Comparison of ENCODE assay signal across 8 cellular contexts in genomic region chr12:111841236-111841749, GRCh38. TPM values are rescaled to one million over a fixed set of nuclear protein-coding genes. Genes with fewer than 3 reads are reported as not detected.
DNase-seq lines count a peak whose midpoint lies in the region; ATAC-seq, FAIRE-seq and TF ChIP-seq lines count a peak whose summit lies in the region.

No MANE protein-coding gene starts in this region.

- peak overlapping the region; percentile 97 for H3K27ac Mint-ChIP-seq in activated CD4-positive, alpha-beta T cell treated with anti-CD3 and anti-CD28 coated beads, Interleukin-2, amount 10 ng/mL, durations not matched to agents 7 days and 5 days
- peak overlapping the region; percentile 98 for H3K27ac Mint-ChIP-seq in activated naive CD8-positive, alpha-beta T cell treated with anti-CD3 and anti-CD28 coated beads, Interleukin-2, amount 10 ng/mL, durations not matched to agents 7 days and 5 days

- TF ChIP-seq CTCF in kidney epithelial cell (IDR thresholded peaks at IDR 0.05; ENCODE audit: insufficient read depth, low read length, poor library complexity, severe bottlenecking) = no peak

- CTCF ChIA-PET in activated CD4-positive, alpha-beta T cell treated with anti-CD3 and anti-CD28 coated beads, Interleukin-2, amount 10 ng/mL, durations not matched to agents 7 days and 5 days (lab: Charles Lee) = interaction anchor here (1.5 to 1.8 kb wide), 2 partner anchors 29 to 554 kb away, joined by 3 to 4 read pairs; no protein-coding TSS in a partner anchor

- POLR2A ChIA-PET in activated CD4-positive, alpha-beta T cell treated with anti-CD3 and anti-CD28 coated beads, Interleukin-2, amount 10 ng/mL, durations not matched to agents 7 days and 5 days (lab: Charles Lee) = interaction anchor here (0.7 kb wide), 1 partner anchor 173 kb away, joined by 3 read pairs; the partner anchor contains the start of gene ERP29
- POLR2A ChIA-PET in activated naive CD8-positive, alpha-beta T cell treated with anti-CD3 and anti-CD28 coated beads, Interleukin-2, amount 10 ng/mL, durations not matched to agents 7 days and 5 days (lab: Charles Lee) = interaction anchor here (0.6 to 2.5 kb wide), 5 partner anchors 9 to 276 kb away, joined by 3 to 10 read pairs (median 4); partner anchors contain the start of genes ACAD10 and BRAP

- H3K27me3 ChIP-seq in kidney epithelial cell (ENCODE audit: control insufficient read depth, insufficient read depth, low read length) = no peaks in the 10 kb centered on the region

- H3K27me3 Mint-ChIP-seq in activated CD4-positive, alpha-beta T cell treated with anti-CD3 and anti-CD28 coated beads, Interleukin-2, amount 10 ng/mL, durations not matched to agents 7 days and 5 days = no peaks in the 10 kb centered on the region
- H3K27me3 Mint-ChIP-seq in activated naive CD8-positive, alpha-beta T cell treated with anti-CD3 and anti-CD28 coated beads, Interleukin-2, amount 10 ng/mL, durations not matched to agents 7 days and 5 days = no peaks in the 10 kb centered on the region

- no peak for FAIRE-seq in HTR-8/SVneo (lab: Jason Lieb, UNC)

- peaks cover 39% of the 10 kb centered on the region for H3K36me3 Mint-ChIP-seq in activated CD4-positive, alpha-beta T cell treated with anti-CD3 and anti-CD28 coated beads, Interleukin-2, amount 10 ng/mL, durations not matched to agents 7 days and 5 days (ENCODE audit: low read depth)
- peaks cover 23% of the 10 kb centered on the region for H3K36me3 Mint-ChIP-seq in activated naive CD8-positive, alpha-beta T cell treated with anti-CD3 and anti-CD28 coated beads, Interleukin-2, amount 10 ng/mL, durations not matched to agents 7 days and 5 days

- H3K4me3 Mint-ChIP-seq in activated CD4-positive, alpha-beta T cell treated with anti-CD3 and anti-CD28 coated beads, Interleukin-2, amount 10 ng/mL, durations not matched to agents 7 days and 5 days = peak overlapping the region; percentile 92
- peak overlapping the region; percentile 94 for H3K4me3 Mint-ChIP-seq in activated naive CD8-positive, alpha-beta T cell treated with anti-CD3 and anti-CD28 coated beads, Interleukin-2, amount 10 ng/mL, durations not matched to agents 7 days and 5 days

- peak; percentile 1 for ATAC-seq in activated naive CD8-positive, alpha-beta T cell treated with anti-CD3 and anti-CD28 coated beads, Interleukin-2, amount 10 ng/mL, durations not matched to agents 7 days and 5 days (ENCODE audit: low read depth)

- H3K4me3 ChIP-seq in kidney epithelial cell (ENCODE audit: low read depth, low read length) = peak overlapping the region; percentile 85

- no peaks in the 10 kb centered on the region for H3K9me3 Mint-ChIP-seq in activated CD4-positive, alpha-beta T cell treated with anti-CD3 and anti-CD28 coated beads, Interleukin-2, amount 10 ng/mL, durations not matched to agents 7 days and 5 days
- no peaks in the 10 kb centered on the region for H3K9me3 Mint-ChIP-seq in activated naive CD8-positive, alpha-beta T cell treated with anti-CD3 and anti-CD28 coated beads, Interleukin-2, amount 10 ng/mL, durations not matched to agents 7 days and 5 days

- peak overlapping the region; percentile 44 for H3K27ac ChIP-seq in temporal lobe (ENCODE audit: low read depth, low read length)

- no peak for DNase-seq in activated CD4-positive, alpha-beta T cell treated with anti-CD3 and anti-CD28 coated beads, Interleukin-2, amount 10 ng/mL, durations not matched to agents 7 days and 5 days
- DNase-seq in activated CD4-positive, alpha-beta T cell treated with anti-CD3 and anti-CD28 coated beads for 1 hour = no peak
- DNase-seq in HTR-8/SVneo (ENCODE audit: insufficient read length, low spot score) (peak; percentile 10), kidney epithelial cell (ENCODE audit: low read depth) (no peak), GM03348 (ENCODE audit: low spot score) (no peak), NCI-H1436 (lab: John Stamatoyannopoulos, UW) (no peak)
- DNase-seq in activated naive CD8-positive, alpha-beta T cell treated with anti-CD3 and anti-CD28 coated beads, Interleukin-2, amount 10 ng/mL, durations not matched to agents 7 days and 5 days = no peak

- H3K36me3 ChIP-seq in kidney epithelial cell (ENCODE audit: control insufficient read depth, insufficient read depth, low read length) = no peaks in the 10 kb centered on the region

- peaks cover 55% of the 10 kb centered on the region for H3K4me1 Mint-ChIP-seq in activated CD4-positive, alpha-beta T cell treated with anti-CD3 and anti-CD28 coated beads, Interleukin-2, amount 10 ng/mL, durations not matched to agents 7 days and 5 days
- peaks cover 34% of the 10 kb centered on the region for H3K4me1 Mint-ChIP-seq in activated naive CD8-positive, alpha-beta T cell treated with anti-CD3 and anti-CD28 coated beads, Interleukin-2, amount 10 ng/mL, durations not matched to agents 7 days and 5 days

RNA-seq across cellular contexts. Expression of gene MAPKAPK5, which starts 0.7 kb away (rescaled TPM):
- 10 to 100 TPM; 43.7 to 47.6 TPM for total RNA-seq in activated CD4-positive, alpha-beta T cell treated with anti-CD3 and anti-CD28 coated beads, Interleukin-2, amount 10 ng/mL, durations not matched to agents 7 days and 5 days
- 10 to 100 TPM; 52.5 to 63.7 TPM for total RNA-seq in activated naive CD8-positive, alpha-beta T cell treated with anti-CD3 and anti-CD28 coated beads, Interleukin-2, amount 10 ng/mL, durations not matched to agents 7 days and 5 days
- total RNA-seq in kidney epithelial cell (58.2 and 68.7 TPM in 2 replicates), temporal lobe (35.7 TPM)
